ENCODE assay signal across 22 cellular contexts in genomic region chr11:20289732-20290131, GRCh38.
"Had no signal": no experiment of that assay in that cellular context is flagged by ENCODE, and none has a peak within 500 bp of the region (broad histone marks: within the 10 kb centered on the region; RNA-seq: fewer than 3 reads in every experiment).

No MANE protein-coding gene starts in this region.

- H2AFZ ChIP-seq: parathyroid adenoma had no signal

- DNase-seq: cortex of kidney; effector memory CD8-positive, alpha-beta T cell; left ventricle myocardium superior; lower lobe of right lung; naive B cell; stimulated activated CD4-positive, alpha-beta T cell treated with anti-CD3 and anti-CD28 coated beads, Interleukin-12 subunit alpha, Interleukin-12 subunit beta, amount 100 ng/mL, for 4 hours; stimulated activated CD4-positive, alpha-beta T cell treated with anti-CD3 and anti-CD28 coated beads, Interleukin-1b, Interleukin-23, amount 100 ng/mL, for 48 hours; stimulated activated CD4-positive, alpha-beta T cell treated with anti-CD3 and anti-CD28 coated beads, Interleukin-4, amount 100 ng/mL, for 1 hour; stimulated activated CD8-positive, alpha-beta memory T cell treated with anti-CD3 and anti-CD28 coated beads, Interleukin-4, amount 100 ng/mL, for 48 hours; stimulated activated naive CD4-positive, alpha-beta T cell; stomach; thyroid gland had no signal

- H3K4me1 Mint-ChIP-seq: naive B cell had no signal

- ATAC-seq: effector memory CD8-positive, alpha-beta T cell; left ventricle myocardium superior; lower lobe of right lung; natural killer cell treated with Interleukin-12 subunit alpha and Interleukin-12 subunit beta and Interleukin-15 and Interleukin-18, amount 100 ng/mL, for 72 hours; sciatic nerve had no signal

- H3K9me3 Mint-ChIP-seq: effector memory CD8-positive, alpha-beta T cell; naive B cell; natural killer cell treated with Interleukin-12 subunit alpha and Interleukin-12 subunit beta and Interleukin-15 and Interleukin-18, amount 100 ng/mL, for 72 hours; neural crest cell; type B pancreatic cell had no signal

- H3K4me3 Mint-ChIP-seq: effector memory CD8-positive, alpha-beta T cell; naive B cell; natural killer cell treated with Interleukin-12 subunit alpha and Interleukin-12 subunit beta and Interleukin-15 and Interleukin-18, amount 100 ng/mL, for 72 hours; neural crest cell; type B pancreatic cell had no signal

- H3K4me2 ChIP-seq: smooth muscle cell had no signal

- FAIRE-seq: frontal cortex, keratinocyte had no signal

- H3K4me1 ChIP-seq: lower lobe of right lung, parathyroid adenoma, prostate gland, right atrium auricular region, stomach, thyroid gland had no signal

- H3K79me2 ChIP-seq: parathyroid adenoma had no signal

- H3K27ac Mint-ChIP-seq: effector memory CD8-positive, alpha-beta T cell; naive B cell; natural killer cell treated with Interleukin-12 subunit alpha and Interleukin-12 subunit beta and Interleukin-15 and Interleukin-18, amount 100 ng/mL, for 72 hours; type B pancreatic cell had no signal

- H3K9me3 ChIP-seq: lower lobe of right lung, prostate gland, right atrium auricular region, stomach, thyroid gland had no signal

- H3K27ac ChIP-seq: lower lobe of right lung, parathyroid adenoma, prostate gland, right atrium auricular region, stomach, thyroid gland had no signal

- H3K27me3 ChIP-seq: right atrium auricular region, stomach, thyroid gland had no signal

- H3K36me3 ChIP-seq: lower lobe of right lung, prostate gland, right atrium auricular region, stomach, thyroid gland had no signal

- H3K4me3 ChIP-seq: lower lobe of right lung, prostate gland, right atrium auricular region, smooth muscle cell, stomach, thyroid gland had no signal

- H3K9ac ChIP-seq: parathyroid adenoma had no signal
